ENCODE assay signal across 8 cellular contexts in genomic region chr20:4720121-4720976, GRCh38. TPM values are rescaled to one million over a fixed set of nuclear protein-coding genes. Genes with fewer than 3 reads are reported as not detected.
DNase-seq lines count a peak whose midpoint lies in the region; ATAC-seq and TF ChIP-seq lines count a peak whose summit lies in the region.

No MANE protein-coding gene starts in this region.

- intact Hi-C loops in Calu3 (cut with micrococcal nuclease; ENCODE audit: unreplicated experiment): loop anchor here (2.0 kb wide), 2 partner anchors 106 to 114 kb away; no protein-coding TSS in a partner anchor

- BruUV-seq in Calu3 (replicated peaks; lab: Mats Ljungman, UMichigan): no TSS peak

- peak; percentile 33 for TF ChIP-seq CTCF in Calu3 (IDR thresholded peaks at IDR 0.05; ENCODE audit: unreplicated experiment)

- no peaks in the 10 kb centered on the region for H3K9me3 Mint-ChIP-seq in Calu3 (ENCODE audit: low read depth, unreplicated experiment)
- H3K9me3 Mint-ChIP-seq in naive B cell: peaks cover 0 to 2% (median 0%) of the 10 kb centered on the region in 7 donors
- no peaks in the 10 kb centered on the region for H3K9me3 Mint-ChIP-seq in stimulated activated memory B cell treated with anti-CD40 and anti-IgM and Interleukin-4, amounts not matched to agents 10 μg/mL and 1 μg/mL and 100 μg/mL, for 72 hours

- CTCF ChIA-PET in Calu3 (lab: Charles Lee): interaction anchor here (0.6 to 1.2 kb wide), 2 partner anchors 107 to 321 kb away, joined by 3 to 4 read pairs; no protein-coding TSS in a partner anchor

- no peaks in the 10 kb centered on the region for H3K4me1 ChIP-seq in esophagus (ENCODE audit: control insufficient read depth in 2 of 2, insufficient read depth in 2 of 2, low read length in 1 of 2)

- H3K4me3 Mint-ChIP-seq in Calu3 (ENCODE audit: low read depth, unreplicated experiment) (no peak overlapping the region), naive B cell (peak overlapping the region; percentile 31 to 87 (median 70))
- H3K4me3 Mint-ChIP-seq in stimulated activated memory B cell treated with anti-CD40 and anti-IgM and Interleukin-4, amounts not matched to agents 10 μg/mL and 1 μg/mL and 100 μg/mL, for 72 hours: peak overlapping the region; percentile 32

- H3K4me1 Mint-ChIP-seq in Calu3 (ENCODE audit: low read depth, unreplicated experiment) (no peaks in the 10 kb centered on the region), naive B cell (peaks cover 29 to 59% (median 31%) of the 10 kb centered on the region in 3 donors)
- H3K4me1 Mint-ChIP-seq in stimulated activated memory B cell treated with anti-CD40 and anti-IgM and Interleukin-4, amounts not matched to agents 10 μg/mL and 1 μg/mL and 100 μg/mL, for 72 hours: peaks cover 32% of the 10 kb centered on the region

- H3K36me3 Mint-ChIP-seq in Calu3 (ENCODE audit: insufficient read depth, unreplicated experiment) (no peaks in the 10 kb centered on the region), naive B cell (no peaks in the 10 kb centered on the region)
- no peaks in the 10 kb centered on the region for H3K36me3 Mint-ChIP-seq in stimulated activated memory B cell treated with anti-CD40 and anti-IgM and Interleukin-4, amounts not matched to agents 10 μg/mL and 1 μg/mL and 100 μg/mL, for 72 hours

- H3K27ac Mint-ChIP-seq in Calu3 (ENCODE audit: unreplicated experiment) (no peak overlapping the region), naive B cell (peak overlapping the region; percentile 90 to 97 (median 93))
- H3K27ac Mint-ChIP-seq in stimulated activated memory B cell treated with anti-CD40 and anti-IgM and Interleukin-4, amounts not matched to agents 10 μg/mL and 1 μg/mL and 100 μg/mL, for 72 hours: peak overlapping the region; percentile 84

- H3K27ac ChIP-seq in esophagus (ENCODE audit: low read depth in 2 of 2, low read length in 1 of 2): peak overlapping the region; percentile 22 to 66

- H3K27me3 Mint-ChIP-seq in Calu3 (ENCODE audit: unreplicated experiment): peaks cover 66% of the 10 kb centered on the region
- no peaks in the 10 kb centered on the region for H3K27me3 Mint-ChIP-seq in naive B cell
- no peaks in the 10 kb centered on the region for H3K27me3 Mint-ChIP-seq in stimulated activated memory B cell treated with anti-CD40 and anti-IgM and Interleukin-4, amounts not matched to agents 10 μg/mL and 1 μg/mL and 100 μg/mL, for 72 hours

- H3K36me3 ChIP-seq in esophagus (ENCODE audit: control insufficient read depth in 2 of 2, insufficient read depth in 2 of 2, low read length in 1 of 2): no peaks in the 10 kb centered on the region

- no peak overlapping the region for H3K4me3 ChIP-seq in esophagus (ENCODE audit: low read depth in 1 of 2, low read length in 2 of 2)

- WGBS in esophagus, 2 donors: 14 to 18% methylated on average over 15 of the region's 15 CpGs

- peak; percentile 24 for DNase-seq in Calu3
- peak; percentile 56 for DNase-seq in HK-2 (ENCODE audit: unreplicated experiment)
- DNase-seq in OCI-M1 (lab: John Stamatoyannopoulos, UW): peak; percentile 83
- peak; percentile 68 for DNase-seq in activated T-cell treated with anti-CD3 and anti-CD28 coated beads for 48 hours (ENCODE audit: low read depth)
- DNase-seq in naive B cell: peak; percentile 94

- ATAC-seq in GM19468 (IDR thresholded peaks at IDR 0.05; ENCODE audit: extremely low read depth, unreplicated experiment) (peak; percentile 67), naive B cell (ENCODE audit: low read depth in 2 of 2) (peak; percentile 95)
- ATAC-seq in stimulated activated memory B cell treated with anti-CD40 and anti-IgM and Interleukin-4, amounts not matched to agents 10 μg/mL and 1 μg/mL and 100 μg/mL, for 72 hours: peak; percentile 97

- no peaks in the 10 kb centered on the region for H3K9me3 ChIP-seq in esophagus (ENCODE audit: control insufficient read depth in 2 of 2, insufficient read depth in 1 of 2, low read depth in 1 of 2, low read length in 1 of 2)

- no peaks in the 10 kb centered on the region for H3K27me3 ChIP-seq in esophagus (ENCODE audit: control insufficient read depth in 1 of 2, insufficient read depth in 2 of 2, low read length in 2 of 2)

RNA-seq across cellular contexts. Expression of gene PRND, which starts 1.4 kb away (rescaled TPM):
- not detected in 2 replicates for total RNA-seq in Calu3 (2022)
- not detected for polyA plus RNA-seq in esophagus
- polyA plus RNA-seq in naive B cell (ENCODE audit: low read depth in 6 of 6): under 1 TPM in 1 of 6 donors, not detected in 5; 0.25 TPM

RNA-seq across cellular contexts. Expression of gene PRNP, which starts 34.1 kb away (rescaled TPM):
- 36.9 TPM in 2 replicates for total RNA-seq in Calu3 (2022)
- 10 to 100 TPM; 16.4 to 43.8 TPM for polyA plus RNA-seq in esophagus
- polyA plus RNA-seq in naive B cell (ENCODE audit: low read depth in 6 of 6): 100 to 1,000 TPM in 1 of 6 donors, 10 to 100 TPM in 5; 78.0 to 151 (median 86.2) TPM

Comparison
In these comparisons a context has a peak if more than half of its experiments do, and no peak if none do; other contexts are left out.
1. DNase-seq: peak in every context shown above with its lines; median percentile 94 in naive B cell; 83 in OCI-M1; 68 in activated T-cell treated with anti-CD3 and anti-CD28 coated beads for 48 hours; 56 in HK-2; 24 in Calu3.